1 cellular context compared by ENCODE assay signal in the genomic region with DNA sequence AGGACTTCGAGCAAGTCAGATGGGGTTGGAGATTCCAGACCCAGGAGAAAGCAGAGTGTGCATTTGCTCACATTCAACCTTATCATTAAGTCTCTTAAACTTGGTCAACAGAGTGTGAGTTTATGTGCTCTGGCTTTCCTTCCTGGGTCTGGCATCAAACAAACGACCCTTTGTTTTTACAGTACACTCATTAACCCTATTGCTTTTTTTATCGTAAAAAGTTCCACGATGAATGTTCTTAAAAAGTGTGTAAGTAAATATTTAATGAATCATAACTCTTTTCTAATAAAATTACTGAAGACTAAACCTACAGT.
TF ChIP-seq lines count a peak whose summit lies in the region.

No MANE protein-coding gene starts in this region.

TF ChIP-seq in GM12878, 131 proteins besides CTCF, POLR2A, EP300 and RAD21 (continued from another document):
- TF ChIP-seq MYB (IDR thresholded peaks at IDR 0.05; ENCODE audit: borderline replicate concordance, low read depth, low read length): no peak
- no peak for TF ChIP-seq EGR1 (IDR thresholded peaks at IDR 0.05; ENCODE audit: borderline replicate concordance in 1 of 2, low read depth in 2 of 2, low read length in 2 of 2)
- TF ChIP-seq SIX5 (IDR thresholded peaks at IDR 0.05; ENCODE audit: low read depth, low read length, severe bottlenecking): no peak
- TF ChIP-seq ZNF274 (IDR thresholded peaks at IDR 0.05; ENCODE audit: insufficient read depth, insufficient read length): no peak
- no peak for TF ChIP-seq RB1 (IDR thresholded peaks at IDR 0.05; ENCODE audit: borderline replicate concordance)
- no peak for TF ChIP-seq YBX1 (IDR thresholded peaks at IDR 0.05)
- TF ChIP-seq PML (IDR thresholded peaks at IDR 0.05; ENCODE audit: low read length): no peak
- TF ChIP-seq, protein P1, sequence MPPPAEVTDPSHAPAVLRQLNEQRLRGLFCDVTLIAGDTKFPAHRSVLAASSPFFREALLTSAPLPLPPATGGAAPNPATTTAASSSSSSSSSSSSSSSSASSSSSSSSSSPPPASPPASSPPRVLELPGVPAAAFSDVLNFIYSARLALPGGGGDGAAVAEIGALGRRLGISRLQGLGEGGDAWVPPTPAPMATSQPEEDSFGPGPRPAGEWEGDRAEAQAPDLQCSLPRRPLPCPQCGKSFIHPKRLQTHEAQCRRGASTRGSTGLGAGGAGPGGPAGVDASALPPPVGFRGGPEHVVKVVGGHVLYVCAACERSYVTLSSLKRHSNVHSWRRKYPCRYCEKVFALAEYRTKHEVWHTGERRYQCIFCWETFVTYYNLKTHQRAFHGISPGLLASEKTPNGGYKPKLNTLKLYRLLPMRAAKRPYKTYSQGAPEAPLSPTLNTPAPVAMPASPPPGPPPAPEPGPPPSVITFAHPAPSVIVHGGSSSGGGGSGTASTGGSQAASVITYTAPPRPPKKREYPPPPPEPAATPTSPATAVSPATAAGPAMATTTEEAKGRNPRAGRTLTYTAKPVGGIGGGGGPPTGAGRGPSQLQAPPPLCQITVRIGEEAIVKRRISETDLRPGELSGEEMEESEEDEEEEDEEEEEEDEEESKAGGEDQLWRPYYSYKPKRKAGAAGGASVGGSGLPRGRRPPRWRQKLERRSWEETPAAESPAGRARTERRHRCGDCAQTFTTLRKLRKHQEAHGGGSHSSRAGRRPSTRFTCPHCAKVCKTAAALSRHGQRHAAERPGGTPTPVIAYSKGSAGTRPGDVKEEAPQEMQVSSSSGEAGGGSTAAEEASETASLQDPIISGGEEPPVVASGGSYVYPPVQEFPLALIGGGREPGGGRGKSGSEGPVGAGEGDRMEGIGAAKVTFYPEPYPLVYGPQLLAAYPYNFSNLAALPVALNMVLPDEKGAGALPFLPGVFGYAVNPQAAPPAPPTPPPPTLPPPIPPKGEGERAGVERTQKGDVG (CRISPR knock-in tag; IDR thresholded peaks at IDR 0.05): no peak
- TF ChIP-seq, protein P2, sequence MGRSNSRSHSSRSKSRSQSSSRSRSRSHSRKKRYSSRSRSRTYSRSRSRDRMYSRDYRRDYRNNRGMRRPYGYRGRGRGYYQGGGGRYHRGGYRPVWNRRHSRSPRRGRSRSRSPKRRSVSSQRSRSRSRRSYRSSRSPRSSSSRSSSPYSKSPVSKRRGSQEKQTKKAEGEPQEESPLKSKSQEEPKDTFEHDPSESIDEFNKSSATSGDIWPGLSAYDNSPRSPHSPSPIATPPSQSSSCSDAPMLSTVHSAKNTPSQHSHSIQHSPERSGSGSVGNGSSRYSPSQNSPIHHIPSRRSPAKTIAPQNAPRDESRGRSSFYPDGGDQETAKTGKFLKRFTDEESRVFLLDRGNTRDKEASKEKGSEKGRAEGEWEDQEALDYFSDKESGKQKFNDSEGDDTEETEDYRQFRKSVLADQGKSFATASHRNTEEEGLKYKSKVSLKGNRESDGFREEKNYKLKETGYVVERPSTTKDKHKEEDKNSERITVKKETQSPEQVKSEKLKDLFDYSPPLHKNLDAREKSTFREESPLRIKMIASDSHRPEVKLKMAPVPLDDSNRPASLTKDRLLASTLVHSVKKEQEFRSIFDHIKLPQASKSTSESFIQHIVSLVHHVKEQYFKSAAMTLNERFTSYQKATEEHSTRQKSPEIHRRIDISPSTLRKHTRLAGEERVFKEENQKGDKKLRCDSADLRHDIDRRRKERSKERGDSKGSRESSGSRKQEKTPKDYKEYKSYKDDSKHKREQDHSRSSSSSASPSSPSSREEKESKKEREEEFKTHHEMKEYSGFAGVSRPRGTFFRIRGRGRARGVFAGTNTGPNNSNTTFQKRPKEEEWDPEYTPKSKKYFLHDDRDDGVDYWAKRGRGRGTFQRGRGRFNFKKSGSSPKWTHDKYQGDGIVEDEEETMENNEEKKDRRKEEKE (IDR thresholded peaks at IDR 0.05): no peak
- TF ChIP-seq TCF7 (IDR thresholded peaks at IDR 0.05; ENCODE audit: borderline replicate concordance): no peak
- TF ChIP-seq SMC3 (IDR thresholded peaks at IDR 0.05; ENCODE audit: borderline replicate concordance, low read length): no peak
- TF ChIP-seq BMI1 (IDR thresholded peaks at IDR 0.05; ENCODE audit: borderline replicate concordance): no peak
